Comparison of ENCODE assay signal across 17 cellular contexts in the genomic region with DNA sequence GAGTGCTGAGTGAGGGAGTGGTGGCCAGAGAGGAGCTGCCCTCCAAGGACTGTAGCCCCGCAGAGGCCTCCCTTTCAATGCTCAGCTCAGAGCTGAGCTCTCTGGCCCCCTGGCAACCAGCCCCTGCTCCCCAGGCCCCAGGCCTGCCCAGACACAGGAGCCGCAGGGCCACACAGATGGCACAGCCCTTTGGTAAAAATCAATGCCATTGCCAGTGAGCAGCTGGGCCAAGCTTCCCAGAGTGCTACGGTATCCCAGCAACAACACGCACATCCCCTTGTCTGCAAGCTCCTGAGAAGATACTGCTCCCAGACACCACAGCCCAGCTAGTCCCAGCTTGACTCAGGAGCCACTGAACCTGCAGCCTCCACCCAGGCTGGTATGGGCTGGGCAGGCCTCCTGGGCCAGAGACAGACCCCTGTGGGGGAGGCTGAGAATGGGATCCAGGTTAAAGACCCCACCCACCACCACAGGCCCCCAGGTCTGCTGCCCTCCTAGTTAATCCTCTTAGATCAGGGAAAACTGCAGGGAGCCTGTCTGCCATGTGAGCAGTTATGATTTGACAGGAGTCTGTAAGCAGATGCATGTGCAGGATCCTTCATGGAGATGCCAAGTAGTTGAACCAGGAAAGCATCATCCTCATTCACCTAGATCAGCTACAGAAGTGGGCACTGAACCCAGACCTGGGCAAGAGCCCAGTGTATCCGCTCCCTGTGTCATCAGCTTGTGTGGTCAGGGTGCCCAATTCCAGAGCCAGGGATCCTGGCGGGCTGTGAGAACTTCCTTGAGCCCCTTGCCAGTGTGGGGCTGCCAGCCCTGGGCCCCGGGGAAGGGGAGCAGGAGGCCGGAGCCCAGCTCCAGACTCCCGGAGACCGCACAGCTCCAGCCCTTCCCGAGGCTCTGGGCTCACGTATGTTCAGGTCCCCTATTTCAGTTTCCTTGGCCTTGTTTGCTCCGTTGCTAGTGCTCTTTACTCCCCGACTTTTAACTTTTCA. TPM values are rescaled to one million over a fixed set of nuclear protein-coding genes. Genes with fewer than 3 reads are reported as not detected.
DNase-seq lines count a peak whose midpoint lies in the region; ATAC-seq and TF ChIP-seq lines count a peak whose summit lies in the region.
"Had no signal": no experiment of that assay in that cellular context is flagged by ENCODE, and none has a peak within 500 bp of the region (broad histone marks: within the 10 kb centered on the region; RNA-seq: fewer than 3 reads in every experiment).

No MANE protein-coding gene starts in this region.

- H3K9ac ChIP-seq in H9 (ENCODE audit: extremely low read depth, insufficient read length, low read length): no peak overlapping the region

- peaks cover 0 to 5% of the 10 kb centered on the region in 2 experiments; a peak in 2 of 4 replicates for H3K4me1 Mint-ChIP-seq in H9
- no peaks in the 10 kb centered on the region for H3K4me1 Mint-ChIP-seq in activated naive CD8-positive, alpha-beta T cell treated with anti-CD3 and anti-CD28 coated beads, Interleukin-2, amount 50 U/mL, for 24 hours

- no peak overlapping the region for H4K5ac ChIP-seq in H9 (ENCODE audit: insufficient read length, low read depth, low read length)

- H2AFZ ChIP-seq in H9 (ENCODE audit: low read length): no peak overlapping the region

- no peak overlapping the region for H4K8ac ChIP-seq in H9 (replicated peaks; ENCODE audit: insufficient read length, low read depth, low read length)

- H3K9me3 ChIP-seq in H9 (ENCODE audit: control insufficient read depth, low read depth, low read length): no peaks in the 10 kb centered on the region
- H3K9me3 ChIP-seq: gastroesophageal sphincter had no signal

- no peak overlapping the region for H3K27ac Mint-ChIP-seq in H9
- no peak overlapping the region for H3K27ac Mint-ChIP-seq in activated naive CD8-positive, alpha-beta T cell treated with anti-CD3 and anti-CD28 coated beads, Interleukin-2, amount 50 U/mL, for 24 hours
- H3K27ac Mint-ChIP-seq: effector memory CD8-positive, alpha-beta T cell; T-helper 2 cell treated with Interferon-gamma antibody and Interleukin-4, amounts not matched to agents 5 μg/mL and 100 μg/mL, for 36 hours had no signal

- H3K14ac ChIP-seq in H9 (ENCODE audit: insufficient read depth, low read length): no peak overlapping the region

- peaks cover 0 to 5% (median 4%) of the 10 kb centered on the region in 3 experiments; a peak in 5 of 7 replicates for H3K36me3 Mint-ChIP-seq in H9 (ENCODE audit: insufficient read depth in 1 of 3, low read depth in 3 of 3)
- H3K36me3 Mint-ChIP-seq in activated naive CD8-positive, alpha-beta T cell treated with anti-CD3 and anti-CD28 coated beads, Interleukin-2, amount 50 U/mL, for 24 hours (ENCODE audit: low read depth): no peaks in the 10 kb centered on the region

- H3K18ac ChIP-seq in H9 (ENCODE audit: insufficient read length, low read depth, low read length): no peak overlapping the region

- H2AK5ac ChIP-seq in H9 (ENCODE audit: insufficient read length, low read length): no peak overlapping the region

- H3K27me3 Mint-ChIP-seq in H9 (ENCODE audit: low read depth): peaks cover 7% of the 10 kb centered on the region
- H3K27me3 Mint-ChIP-seq in activated naive CD8-positive, alpha-beta T cell treated with anti-CD3 and anti-CD28 coated beads, Interleukin-2, amount 50 U/mL, for 24 hours: no peaks in the 10 kb centered on the region

- H3K27ac ChIP-seq in H9 (ENCODE audit: insufficient read length, low read depth, low read length): no peak overlapping the region
- H3K27ac ChIP-seq: gastroesophageal sphincter had no signal

- H3K9me3 Mint-ChIP-seq in H9: peaks cover 8 to 12% of the 10 kb centered on the region in 2 experiments; a peak in 2 of 5 replicates
- no peaks in the 10 kb centered on the region for H3K9me3 Mint-ChIP-seq in activated naive CD8-positive, alpha-beta T cell treated with anti-CD3 and anti-CD28 coated beads, Interleukin-2, amount 50 U/mL, for 24 hours
- H3K9me3 Mint-ChIP-seq: T-helper 2 cell treated with Interferon-gamma antibody and Interleukin-4, amounts not matched to agents 5 μg/mL and 100 μg/mL, for 36 hours had no signal

- no peak overlapping the region for H2BK20ac ChIP-seq in H9 (ENCODE audit: low read depth, low read length, poor library complexity, severe bottlenecking)

- no peak for TF ChIP-seq CTCF in H9 (conservative IDR thresholded peaks at IDR 0.05)

- ATAC-seq in HG03039 (IDR thresholded peaks at IDR 0.05; ENCODE audit: unreplicated experiment): no peak
- ATAC-seq in HG03108 (IDR thresholded peaks at IDR 0.05; ENCODE audit: unreplicated experiment): no peak
- ATAC-seq in HG03159 (IDR thresholded peaks at IDR 0.05; ENCODE audit: unreplicated experiment): no peak
- ATAC-seq in activated naive CD8-positive, alpha-beta T cell treated with anti-CD3 and anti-CD28 coated beads, Interleukin-2, amount 50 U/mL, for 24 hours: no peak
- ATAC-seq: effector memory CD8-positive, alpha-beta T cell; gastroesophageal sphincter; stimulated activated naive CD8-positive, alpha-beta T cell treated with anti-CD3 and anti-CD28 coated beads, Interleukin-15, Interleukin-2, amounts not matched to agents 100 U/mL and 50 U/mL, for 24 hours had no signal

- H3K4me1 ChIP-seq in H9 (ENCODE audit: insufficient read depth, low read length): no peaks in the 10 kb centered on the region
- H3K4me1 ChIP-seq: gastroesophageal sphincter had no signal

- H3K4ac ChIP-seq in H9 (ENCODE audit: low read depth, low read length): no peak overlapping the region

- no peaks in the 10 kb centered on the region for H3K79me2 ChIP-seq in H9 (ENCODE audit: insufficient read depth, low read length)

- no CpG with 5 or more reads among the region's 14 CpGs for WGBS in H9 (ENCODE audit: extremely low coverage, insufficient read length, low lambda C conversion rate)

- no peaks in the 10 kb centered on the region for H4K20me1 ChIP-seq in H9 (ENCODE audit: control insufficient read depth, insufficient read depth, insufficient read length)

- H2BK5ac ChIP-seq in H9 (ENCODE audit: insufficient read length, low read length): no peak overlapping the region

- no peak overlapping the region for H3T11ph ChIP-seq in H9 (ENCODE audit: low read length)

- H3K4me2 ChIP-seq in H9 (ENCODE audit: insufficient read depth, insufficient read length, low read length): no peak overlapping the region

- H2BK15ac ChIP-seq in H9 (ENCODE audit: low read depth, low read length): no peak overlapping the region

- H3K27me3 ChIP-seq in H9 (ENCODE audit: insufficient read depth, low read length): no peaks in the 10 kb centered on the region

- no peak overlapping the region for H2BK12ac ChIP-seq in H9 (ENCODE audit: insufficient read length, low read depth, low read length)

- no peak overlapping the region for H3K56ac ChIP-seq in H9 (ENCODE audit: insufficient read length, low read depth, low read length)

- no peaks in the 10 kb centered on the region for H3K79me1 ChIP-seq in H9 (ENCODE audit: insufficient read depth, low read depth, low read length, poor library complexity, severe bottlenecking)

- H3K4me3 Mint-ChIP-seq in H9: no peak overlapping the region
- H3K4me3 Mint-ChIP-seq in activated naive CD8-positive, alpha-beta T cell treated with anti-CD3 and anti-CD28 coated beads, Interleukin-2, amount 50 U/mL, for 24 hours: no peak overlapping the region
- H3K4me3 Mint-ChIP-seq: effector memory CD8-positive, alpha-beta T cell; T-helper 2 cell treated with Interferon-gamma antibody and Interleukin-4, amounts not matched to agents 5 μg/mL and 100 μg/mL, for 36 hours had no signal

- no peaks in the 10 kb centered on the region for H3K23me2 ChIP-seq in H9 (ENCODE audit: insufficient read length, low read depth, low read length, poor library complexity, severe bottlenecking)

- H3K23ac ChIP-seq in H9 (ENCODE audit: insufficient read length, low read depth, low read length): no peak overlapping the region

- no peak overlapping the region for H2BK120ac ChIP-seq in H9 (ENCODE audit: low read depth, low read length, poor library complexity, severe bottlenecking)

- H4K91ac ChIP-seq in H9 (ENCODE audit: insufficient read length, low read depth, low read length): no peak overlapping the region

- DNase-seq in H9: peak; percentile 14
- peak; percentile 58 for DNase-seq in NCI-H2171 (lab: John Stamatoyannopoulos, UW)
- DNase-seq in ecto neural progenitor cell (ENCODE audit: low spot score): peak; percentile 47
- DNase-seq in pons (ENCODE audit: low spot score): peak; percentile 2
- no peak for DNase-seq in activated naive CD8-positive, alpha-beta T cell treated with anti-CD3 and anti-CD28 coated beads, Interleukin-2, amount 50 U/mL, for 24 hours
- DNase-seq: activated CD4-positive, alpha-beta T cell treated with anti-CD3 and anti-CD28 coated beads, Interleukin-2, amount 50 U/mL, for 4 hours; activated gamma-delta T cell; effector memory CD8-positive, alpha-beta T cell; KBM-7; NCI-H226; RPMI8226; stimulated activated naive CD8-positive, alpha-beta T cell treated with anti-CD3 and anti-CD28 coated beads, Interleukin-15, Interleukin-2, amounts not matched to agents 100 U/mL and 50 U/mL, for 24 hours had no signal

RNA-seq across cellular contexts. Expression of a gene that starts 26.7 kb away (rescaled TPM):
- total RNA-seq in H9 (2021): 5.4 and 5.9 TPM in 2 replicates
